In the genomic region with DNA sequence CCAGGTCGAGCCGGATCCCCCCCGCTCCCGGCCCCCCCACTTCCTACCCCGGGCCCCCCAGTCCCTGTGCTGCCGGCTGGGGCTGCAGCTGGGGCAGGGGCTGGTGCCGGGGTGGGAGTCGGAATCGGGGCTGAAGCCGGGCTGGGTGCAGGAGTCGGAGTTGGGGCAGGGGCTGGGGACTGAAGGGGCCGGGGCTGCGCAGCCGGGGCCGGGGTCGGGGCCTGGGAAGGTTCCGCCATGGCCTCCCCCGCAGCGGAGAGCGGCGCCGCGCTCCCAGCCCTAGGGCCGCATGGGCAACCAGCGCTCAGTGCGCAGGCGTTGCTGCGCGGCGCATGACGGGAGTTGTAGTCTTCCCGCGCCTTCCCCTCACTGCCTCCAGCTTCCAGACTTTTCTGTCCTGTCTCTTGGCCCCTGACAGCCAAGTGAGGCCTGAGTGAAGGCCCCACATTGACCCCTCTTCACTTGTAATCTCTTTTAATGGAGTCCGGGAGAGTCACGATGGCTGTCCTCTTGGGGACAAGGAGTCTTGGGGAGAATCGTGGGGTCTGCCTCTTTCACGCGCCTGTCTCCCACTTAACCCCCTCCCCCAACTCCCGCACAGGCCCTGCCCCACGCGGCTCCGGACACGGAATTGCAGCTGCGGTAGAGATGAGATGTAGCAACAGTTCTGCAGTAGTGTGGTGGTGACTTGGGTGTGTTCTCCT, we compare ENCODE assay signal across 1 cellular context.
TF ChIP-seq lines count a peak whose summit lies in the region.

Gene KAT2A (minus strand): TSS at position 302 of the 704 bp plus-strand sequence. CDS start 63 bp downstream, at position 239.

TF ChIP-seq in HepG2, 621 proteins besides CTCF, POLR2A, EP300 and RAD21 (continued from another document and continues in another):
- peak; percentile 87 for TF ChIP-seq MXD1 (CRISPR knock-in tag; IDR thresholded peaks at IDR 0.05)
- 0 out of 2 replicates have a peak, but pooled peaks have one; percentile 18 for TF ChIP-seq FUBP1 (CRISPR knock-in tag; IDR thresholded peaks at IDR 0.05; ENCODE audit: borderline replicate concordance)
- TF ChIP-seq, protein P1, sequence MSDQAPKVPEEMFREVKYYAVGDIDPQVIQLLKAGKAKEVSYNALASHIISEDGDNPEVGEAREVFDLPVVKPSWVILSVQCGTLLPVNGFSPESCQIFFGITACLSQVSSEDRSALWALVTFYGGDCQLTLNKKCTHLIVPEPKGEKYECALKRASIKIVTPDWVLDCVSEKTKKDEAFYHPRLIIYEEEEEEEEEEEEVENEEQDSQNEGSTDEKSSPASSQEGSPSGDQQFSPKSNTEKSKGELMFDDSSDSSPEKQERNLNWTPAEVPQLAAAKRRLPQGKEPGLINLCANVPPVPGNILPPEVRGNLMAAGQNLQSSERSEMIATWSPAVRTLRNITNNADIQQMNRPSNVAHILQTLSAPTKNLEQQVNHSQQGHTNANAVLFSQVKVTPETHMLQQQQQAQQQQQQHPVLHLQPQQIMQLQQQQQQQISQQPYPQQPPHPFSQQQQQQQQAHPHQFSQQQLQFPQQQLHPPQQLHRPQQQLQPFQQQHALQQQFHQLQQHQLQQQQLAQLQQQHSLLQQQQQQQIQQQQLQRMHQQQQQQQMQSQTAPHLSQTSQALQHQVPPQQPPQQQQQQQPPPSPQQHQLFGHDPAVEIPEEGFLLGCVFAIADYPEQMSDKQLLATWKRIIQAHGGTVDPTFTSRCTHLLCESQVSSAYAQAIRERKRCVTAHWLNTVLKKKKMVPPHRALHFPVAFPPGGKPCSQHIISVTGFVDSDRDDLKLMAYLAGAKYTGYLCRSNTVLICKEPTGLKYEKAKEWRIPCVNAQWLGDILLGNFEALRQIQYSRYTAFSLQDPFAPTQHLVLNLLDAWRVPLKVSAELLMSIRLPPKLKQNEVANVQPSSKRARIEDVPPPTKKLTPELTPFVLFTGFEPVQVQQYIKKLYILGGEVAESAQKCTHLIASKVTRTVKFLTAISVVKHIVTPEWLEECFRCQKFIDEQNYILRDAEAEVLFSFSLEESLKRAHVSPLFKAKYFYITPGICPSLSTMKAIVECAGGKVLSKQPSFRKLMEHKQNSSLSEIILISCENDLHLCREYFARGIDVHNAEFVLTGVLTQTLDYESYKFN (CRISPR knock-in tag; conservative IDR thresholded peaks at IDR 0.05) = no peak; the same call in 1 of the 2 replicates
- 0 out of 2 replicates have a peak, but pooled peaks have one; percentile 24 for TF ChIP-seq MEIS2 (CRISPR knock-in tag; IDR thresholded peaks at IDR 0.05)
- peak; percentile 86; the same call in 1 of the 2 replicates for TF ChIP-seq ZNF788 (CRISPR knock-in tag; IDR thresholded peaks at IDR 0.05; ENCODE audit: borderline replicate concordance)
- TF ChIP-seq ZNF891 (CRISPR knock-in tag; IDR thresholded peaks at IDR 0.05) = peak; percentile 57; the same call in 1 of the 2 replicates
- peak; percentile 56; the same call in 1 of the 2 replicates for TF ChIP-seq HDAC1 (CRISPR knock-in tag; IDR thresholded peaks at IDR 0.05)
- TF ChIP-seq ZSCAN31 (CRISPR knock-in tag; IDR thresholded peaks at IDR 0.05; ENCODE audit: low read depth) = 0 out of 2 replicates have a peak, but pooled peaks have one; percentile 51
- 0 out of 2 replicates have a peak, but pooled peaks have one; percentile 14 for TF ChIP-seq BCL6 (CRISPR knock-in tag; IDR thresholded peaks at IDR 0.05)
- TF ChIP-seq BORCS8-MEF2B (CRISPR knock-in tag; IDR thresholded peaks at IDR 0.05) = 0 out of 2 replicates have a peak, but pooled peaks have one; percentile 54
- no peak for TF ChIP-seq ZMYM4 (CRISPR knock-in tag; IDR thresholded peaks at IDR 0.05)
- TF ChIP-seq ZNF543 (CRISPR knock-in tag; IDR thresholded peaks at IDR 0.05) = no peak
- peak; percentile 74; the same call in 1 of the 2 replicates for TF ChIP-seq ZBTB38 (CRISPR knock-in tag; IDR thresholded peaks at IDR 0.05)
- TF ChIP-seq ZNF639 (CRISPR knock-in tag; conservative IDR thresholded peaks at IDR 0.05) = no peak
- TF ChIP-seq PAF1 (CRISPR knock-in tag; IDR thresholded peaks at IDR 0.05) = no peak
- TF ChIP-seq AHR (CRISPR knock-in tag; IDR thresholded peaks at IDR 0.05) = peak; percentile 41; the same call in 1 of the 2 replicates
- peak; percentile 59; the same call in 1 of the 2 replicates for TF ChIP-seq MYNN (CRISPR knock-in tag; IDR thresholded peaks at IDR 0.05; ENCODE audit: low read depth)
- no peak for TF ChIP-seq MLXIP (CRISPR knock-in tag; IDR thresholded peaks at IDR 0.05; ENCODE audit: borderline replicate concordance)
- no peak for TF ChIP-seq NCOA5 (CRISPR knock-in tag; IDR thresholded peaks at IDR 0.05)
- no peak for TF ChIP-seq RFXANK (CRISPR knock-in tag; IDR thresholded peaks at IDR 0.05)
- TF ChIP-seq RBFOX2 (IDR thresholded peaks at IDR 0.05; ENCODE audit: low read depth, low read length) = peak; percentile 85
- TF ChIP-seq CHD2 (IDR thresholded peaks at IDR 0.05; ENCODE audit: low read depth, low read length) = no peak
- TF ChIP-seq RCOR2 (CRISPR knock-in tag; IDR thresholded peaks at IDR 0.05) = no peak
- no peak; the same call in 1 of the 2 replicates for TF ChIP-seq ZMAT3 (CRISPR knock-in tag; conservative IDR thresholded peaks at IDR 0.05)
- no peak for TF ChIP-seq ZNF496 (CRISPR knock-in tag; IDR thresholded peaks at IDR 0.05; ENCODE audit: insufficient replicate concordance)
- TF ChIP-seq KLF15 (CRISPR knock-in tag; IDR thresholded peaks at IDR 0.05; ENCODE audit: borderline replicate concordance) = no peak
- no peak for TF ChIP-seq JUN (CRISPR knock-in tag; IDR thresholded peaks at IDR 0.05)
- TF ChIP-seq BRD4 (CRISPR knock-in tag; IDR thresholded peaks at IDR 0.05) = peak; percentile 74; the same call in 1 of the 2 replicates
- no peak for TF ChIP-seq ZEB1 (IDR thresholded peaks at IDR 0.05; ENCODE audit: insufficient replicate concordance, low read depth)
- no peak for TF ChIP-seq AKNA (CRISPR knock-in tag; IDR thresholded peaks at IDR 0.05; ENCODE audit: borderline replicate concordance)
- TF ChIP-seq ZBTB21 (CRISPR knock-in tag; IDR thresholded peaks at IDR 0.05) = no peak
- TF ChIP-seq POLR2AphosphoS5 (IDR thresholded peaks at IDR 0.05; ENCODE audit: low read depth, low read length) = peak; percentile 88
- no peak for TF ChIP-seq MAZ (IDR thresholded peaks at IDR 0.05; ENCODE audit: borderline replicate concordance, low read depth, low read length)
- peak; percentile 88 for TF ChIP-seq MAZ (CRISPR knock-in tag; IDR thresholded peaks at IDR 0.05; ENCODE audit: low read depth)
- no peak for TF ChIP-seq NFIB (CRISPR knock-in tag; IDR thresholded peaks at IDR 0.05; ENCODE audit: borderline replicate concordance)
- TF ChIP-seq, protein P2, sequence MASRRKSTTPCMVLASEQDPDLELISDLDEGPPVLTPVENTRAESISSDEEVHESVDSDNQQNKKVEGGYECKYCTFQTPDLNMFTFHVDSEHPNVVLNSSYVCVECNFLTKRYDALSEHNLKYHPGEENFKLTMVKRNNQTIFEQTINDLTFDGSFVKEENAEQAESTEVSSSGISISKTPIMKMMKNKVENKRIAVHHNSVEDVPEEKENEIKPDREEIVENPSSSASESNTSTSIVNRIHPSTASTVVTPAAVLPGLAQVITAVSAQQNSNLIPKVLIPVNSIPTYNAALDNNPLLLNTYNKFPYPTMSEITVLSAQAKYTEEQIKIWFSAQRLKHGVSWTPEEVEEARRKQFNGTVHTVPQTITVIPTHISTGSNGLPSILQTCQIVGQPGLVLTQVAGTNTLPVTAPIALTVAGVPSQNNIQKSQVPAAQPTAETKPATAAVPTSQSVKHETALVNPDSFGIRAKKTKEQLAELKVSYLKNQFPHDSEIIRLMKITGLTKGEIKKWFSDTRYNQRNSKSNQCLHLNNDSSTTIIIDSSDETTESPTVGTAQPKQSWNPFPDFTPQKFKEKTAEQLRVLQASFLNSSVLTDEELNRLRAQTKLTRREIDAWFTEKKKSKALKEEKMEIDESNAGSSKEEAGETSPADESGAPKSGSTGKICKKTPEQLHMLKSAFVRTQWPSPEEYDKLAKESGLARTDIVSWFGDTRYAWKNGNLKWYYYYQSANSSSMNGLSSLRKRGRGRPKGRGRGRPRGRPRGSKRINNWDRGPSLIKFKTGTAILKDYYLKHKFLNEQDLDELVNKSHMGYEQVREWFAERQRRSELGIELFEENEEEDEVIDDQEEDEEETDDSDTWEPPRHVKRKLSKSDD (CRISPR knock-in tag; IDR thresholded peaks at IDR 0.05; ENCODE audit: low read depth) = peak; percentile 69; the same call in 1 of the 2 replicates
- TF ChIP-seq, protein P3, sequence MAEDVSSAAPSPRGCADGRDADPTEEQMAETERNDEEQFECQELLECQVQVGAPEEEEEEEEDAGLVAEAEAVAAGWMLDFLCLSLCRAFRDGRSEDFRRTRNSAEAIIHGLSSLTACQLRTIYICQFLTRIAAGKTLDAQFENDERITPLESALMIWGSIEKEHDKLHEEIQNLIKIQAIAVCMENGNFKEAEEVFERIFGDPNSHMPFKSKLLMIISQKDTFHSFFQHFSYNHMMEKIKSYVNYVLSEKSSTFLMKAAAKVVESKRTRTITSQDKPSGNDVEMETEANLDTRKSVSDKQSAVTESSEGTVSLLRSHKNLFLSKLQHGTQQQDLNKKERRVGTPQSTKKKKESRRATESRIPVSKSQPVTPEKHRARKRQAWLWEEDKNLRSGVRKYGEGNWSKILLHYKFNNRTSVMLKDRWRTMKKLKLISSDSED (CRISPR knock-in tag; IDR thresholded peaks at IDR 0.05) = no peak
- no peak for TF ChIP-seq ATM (IDR thresholded peaks at IDR 0.05; ENCODE audit: borderline replicate concordance)
